ENCODE assay signal across 9 cellular contexts in the genomic region with DNA sequence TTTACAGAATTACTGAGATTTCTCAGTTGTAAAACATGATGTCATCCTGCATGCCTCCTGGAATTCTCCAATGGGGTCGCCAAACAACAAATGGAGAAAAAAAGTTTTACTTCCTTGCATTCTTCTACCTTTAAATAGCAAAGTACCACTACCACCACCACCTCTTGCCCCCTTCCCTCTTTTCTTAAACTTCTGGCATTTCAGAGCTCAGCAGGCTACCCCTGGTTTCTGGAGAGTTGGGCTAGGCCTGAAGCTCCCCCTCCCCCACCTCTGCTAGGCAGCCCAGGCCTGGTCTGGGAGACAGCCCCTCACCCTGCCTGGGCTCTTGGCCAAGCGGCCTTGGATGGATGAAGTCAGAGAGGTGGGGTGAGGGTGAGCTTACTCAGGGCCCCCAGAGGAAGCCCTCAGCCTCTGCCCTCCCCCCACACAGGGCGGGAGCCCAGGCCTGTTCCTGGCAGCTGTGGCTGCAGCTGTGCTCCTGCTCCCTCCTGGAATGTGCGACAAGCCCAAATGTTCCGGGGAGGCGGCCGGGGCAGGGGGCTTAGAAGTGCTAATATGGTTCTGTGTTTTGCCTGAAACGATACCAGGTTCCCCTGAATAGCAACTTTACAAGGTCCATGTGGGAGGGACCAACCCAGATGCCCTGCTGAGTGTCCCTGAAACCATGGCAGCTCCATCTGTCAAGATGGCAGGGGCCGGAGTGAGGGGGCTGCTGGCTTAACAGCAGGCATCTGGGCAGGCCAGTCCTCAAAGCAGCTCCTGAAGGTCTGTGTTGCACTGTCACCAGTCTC. TPM values are rescaled to one million over a fixed set of nuclear protein-coding genes. Genes with fewer than 3 reads are reported as not detected.
DNase-seq lines count a peak whose midpoint lies in the region; ATAC-seq lines count a peak whose summit lies in the region.
"Had no signal": no experiment of that assay in that cellular context is flagged by ENCODE, and none has a peak within 500 bp of the region (broad histone marks: within the 10 kb centered on the region; RNA-seq: fewer than 3 reads in every experiment).

No MANE protein-coding gene starts in this region.

- peak overlapping the region in 16 of 21 experiments; percentile 2 to 78 (median 42) for H3K27ac ChIP-seq in skin epidermis

- H3K27me3 Mint-ChIP-seq in immature natural killer cell (ENCODE audit: low read depth in 3 of 3): peaks cover 5 to 11% (median 10%) of the 10 kb centered on the region in 3 donors

- no peak overlapping the region for H3K4me3 ChIP-seq in H7 (ENCODE audit: insufficient read depth, low read depth, low read length)
- H3K4me3 ChIP-seq in skin epidermis: no peak overlapping the region

- ATAC-seq in GM21786 (IDR thresholded peaks at IDR 0.05; ENCODE audit: unreplicated experiment) (no peak), GM21619 (IDR thresholded peaks at IDR 0.05; ENCODE audit: unreplicated experiment) (no peak), HG03460 (IDR thresholded peaks at IDR 0.05; ENCODE audit: unreplicated experiment) (no peak)
- ATAC-seq: left colon had no signal

- H3K27ac Mint-ChIP-seq in immature natural killer cell: peak overlapping the region in 4 of 6 donors; percentile 28 to 77 (median 34)

- peak; percentile 93 for DNase-seq in H7
- DNase-seq in brain pericyte (ENCODE audit: low read depth, low spot score): peak; percentile 84
- no peak for DNase-seq in immature natural killer cell
- DNase-seq in HT-29 (ENCODE audit: low spot score): no peak

- H3K4me1 Mint-ChIP-seq in immature natural killer cell: peaks cover 37 to 38% of the 10 kb centered on the region in 2 donors

- peaks cover 20 to 32% (median 27%) of the 10 kb centered on the region in 3 donors for H3K36me3 Mint-ChIP-seq in immature natural killer cell

- no peak overlapping the region for H3K4me3 Mint-ChIP-seq in immature natural killer cell

- no peaks in the 10 kb centered on the region for H3K36me3 ChIP-seq in H7 (replicated peaks; ENCODE audit: control insufficient read depth, insufficient read depth, low read length)

- no peaks in the 10 kb centered on the region for H3K9me3 Mint-ChIP-seq in immature natural killer cell

- H3K27me3 ChIP-seq in H7 (ENCODE audit: control insufficient read depth, insufficient read depth, low read length): no peaks in the 10 kb centered on the region

RNA-seq across cellular contexts. Expression of a gene that starts 5.9 kb away (rescaled TPM):
- 0.17 TPM in 1 of 2 replicates, not detected in the other for total RNA-seq in H7 (2014; rRNA removed; shearing (Covaris generic))
- under 1 TPM in 1 of 3 donors, not detected in 2; 0.43 TPM for polyA plus RNA-seq in immature natural killer cell
- not detected in 2 replicates for total RNA-seq in HT-29 (2014; rRNA removed; shearing (Covaris generic))

RNA-seq across cellular contexts. Expression of a gene that starts 26.7 kb away (rescaled TPM):
- 2.7 and 9.1 TPM in 2 replicates for total RNA-seq in H7 (2014; rRNA removed; shearing (Covaris generic))
- 100 to 1,000 TPM; 327 to 486 (median 374) TPM for polyA plus RNA-seq in immature natural killer cell
- 0.10 and 0.28 TPM in 2 replicates for total RNA-seq in HT-29 (2014; rRNA removed; shearing (Covaris generic))

RNA-seq across cellular contexts. Expression of a gene that starts 27.5 kb away (rescaled TPM):
- 222 TPM in 2 replicates for total RNA-seq in H7 (2014; rRNA removed; shearing (Covaris generic))
- polyA plus RNA-seq in immature natural killer cell: 100 to 1,000 TPM in 1 of 3 donors, 10 to 100 TPM in 2; 62.2 to 121 (median 89.0) TPM
- 273 and 289 TPM in 2 replicates for total RNA-seq in HT-29 (2014; rRNA removed; shearing (Covaris generic))

Comparison
In these comparisons a context has a peak if more than half of its experiments do, and no peak if none do; other contexts are left out.
1. DNase-seq: peak in H7 (single experiment) and brain pericyte (single experiment); none in immature natural killer cell (0 of 3) and HT-29 (single experiment).